Comparison of ENCODE assay signal across 11 cellular contexts in the genomic region with DNA sequence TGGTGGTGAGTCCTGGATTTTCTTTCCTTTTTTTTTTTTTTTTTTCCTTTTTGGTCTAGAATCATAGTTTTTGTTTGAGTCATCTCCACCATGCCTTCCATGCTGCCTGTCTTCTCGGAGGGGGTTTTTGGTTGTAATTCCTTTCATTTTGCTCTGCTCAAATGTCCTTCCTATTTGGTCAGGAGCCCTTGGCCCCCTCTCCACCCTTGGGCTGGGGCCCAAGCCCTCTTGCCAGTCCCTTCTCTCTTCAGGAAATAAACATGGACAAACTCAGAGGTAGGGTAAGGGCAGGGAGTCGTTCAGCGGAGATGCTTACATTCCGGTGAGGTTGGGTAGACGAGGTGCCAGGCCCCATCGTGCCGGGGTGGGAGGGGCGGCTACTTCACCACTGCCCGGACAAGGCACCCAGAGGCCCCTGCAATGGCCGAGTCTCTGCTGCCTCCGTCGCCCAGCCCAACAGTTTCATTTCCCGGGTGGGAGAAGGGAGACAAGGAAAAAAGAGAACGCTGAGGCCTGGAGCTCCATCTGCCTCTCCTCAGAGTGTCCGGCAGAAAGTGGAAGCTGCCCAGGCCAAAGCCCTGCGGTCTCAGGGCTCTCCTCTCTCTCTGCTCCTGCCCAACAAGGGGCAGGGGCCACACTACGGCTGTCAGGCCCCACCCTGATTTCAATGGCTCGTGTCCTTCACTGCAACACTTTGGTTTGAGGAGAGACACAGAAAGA. TPM values are rescaled to one million over a fixed set of nuclear protein-coding genes. Genes with fewer than 3 reads are reported as not detected.
DNase-seq lines count a peak whose midpoint lies in the region; ATAC-seq, FAIRE-seq and TF ChIP-seq lines count a peak whose summit lies in the region.
"Had no signal": no experiment of that assay in that cellular context is flagged by ENCODE, and none has a peak within 500 bp of the region (broad histone marks: within the 10 kb centered on the region; RNA-seq: fewer than 3 reads in every experiment).

No MANE protein-coding gene starts in this region.

- TF ChIP-seq RAD21 in GM12878 (IDR thresholded peaks at IDR 0.05; ENCODE audit: insufficient read depth, low read depth, low read length): no peak

- SMC1A ChIA-PET in GM12878 (lab: Charles Lee; ENCODE audit: uncharacterized antibody, unreplicated experiment): no interaction called here

- POLR2A ChIA-PET in GM12878 (lab: Charles Lee): no interaction called here

- H3K27ac ChIP-seq in GM12878 (ENCODE audit: control insufficient read depth, insufficient read depth) (no peak overlapping the region), muscle layer of duodenum (ENCODE audit: low read length) (peak overlapping the region; percentile 31)

- no peak for ATAC-seq in GM12878
- no peak for ATAC-seq in GM18909 (IDR thresholded peaks at IDR 0.05; ENCODE audit: poor library complexity, unreplicated experiment)

- H3K9me3 ChIP-seq in GM12878 (replicated peaks; ENCODE audit: control insufficient read depth, insufficient read depth, low read length) (no peaks in the 10 kb centered on the region), muscle layer of duodenum (ENCODE audit: control insufficient read depth in 1 of 2, low read length in 2 of 2) (no peaks in the 10 kb centered on the region), HAP-1 (no peaks in the 10 kb centered on the region)

- WGBS in GM12878 (ENCODE audit: insufficient coverage, insufficient replicate concordance, low lambda C conversion rate, missing lambda C conversion rate): 52% methylated on average over 17 of the region's 18 CpGs

- FAIRE-seq in GM12878 (lab: Jason Lieb, UNC): no peak

- H3K79me2 ChIP-seq in GM12878 (ENCODE audit: control insufficient read depth, insufficient read depth, low read length): no peaks in the 10 kb centered on the region

- no peak for TF ChIP-seq EP300 in GM12878 (IDR thresholded peaks at IDR 0.05; ENCODE audit: borderline replicate concordance in 1 of 2, control insufficient read depth in 1 of 2, low read depth in 2 of 2, low read length in 2 of 2)

- H3K4me3 ChIP-seq in AG09309 (ENCODE audit: control insufficient read depth, low read depth, low read length) (peak overlapping the region; percentile 30), GM12878 (no peak overlapping the region), muscle layer of duodenum (ENCODE audit: low read depth in 1 of 2, low read length in 2 of 2) (no peak overlapping the region), HAP-1 (no peak overlapping the region)

- no TSS peak for BruUV-seq in GM12878 (replicated peaks; lab: Mats Ljungman, UMichigan)

- H3K9ac ChIP-seq in GM12878 (ENCODE audit: control insufficient read depth, insufficient read depth, low read length): no peak overlapping the region

- H3K27me3 ChIP-seq in GM12878 (replicated peaks in 1 of 2; ENCODE audit: control insufficient read depth in 2 of 2, insufficient read depth in 2 of 2, low read length in 1 of 2) (no peaks in the 10 kb centered on the region), muscle layer of duodenum (ENCODE audit: low read depth, low read length) (no peaks in the 10 kb centered on the region), HAP-1 (ENCODE audit: low read depth) (no peaks in the 10 kb centered on the region)

- H3K36me3 ChIP-seq in GM12878 (ENCODE audit: control insufficient read depth in 2 of 2, insufficient read depth in 2 of 2, low read length in 1 of 2) (peaks cover 5 to 7% of the 10 kb centered on the region in 2 experiments; a peak in 3 of 4 replicates), muscle layer of duodenum (ENCODE audit: control insufficient read depth in 1 of 2, insufficient read depth in 2 of 2, low read length in 2 of 2) (peaks cover 0 to 4% of the 10 kb centered on the region in 2 donors), HAP-1 (replicated peaks) (no peaks in the 10 kb centered on the region)

- no peaks in the 10 kb centered on the region for H4K20me1 ChIP-seq in GM12878 (ENCODE audit: control insufficient read depth, insufficient read depth)

- in situ Hi-C loops in GM12878 (cut with MboI): no loop called here
- in situ Hi-C loops in HAP-1 (cut with MboI; ENCODE audit: low sequenced_read_pairs): no loop called here

- no peak overlapping the region for H2AFZ ChIP-seq in GM12878 (ENCODE audit: control insufficient read depth, low read depth, low read length)

- CTCF ChIA-PET in GM12878 (lab: Yijun Ruan, JAX): no interaction called here

- H3K4me2 ChIP-seq in GM12878 (ENCODE audit: control insufficient read depth, insufficient read depth): no peak overlapping the region

- TF ChIP-seq POLR2A in GM12878 (IDR thresholded peaks at IDR 0.05; ENCODE audit: low read depth, low read length): peak; percentile 40; the same call in 1 of the 2 replicates

- peaks cover 40% of the 10 kb centered on the region for H3K4me1 ChIP-seq in GM12878 (ENCODE audit: control insufficient read depth, insufficient read depth, low read length)
- H3K4me1 ChIP-seq in muscle layer of duodenum (ENCODE audit: control insufficient read depth in 1 of 2, insufficient read depth in 2 of 2, low read length in 2 of 2): peaks cover 0 to 11% of the 10 kb centered on the region in 2 donors
- no peaks in the 10 kb centered on the region for H3K4me1 ChIP-seq in HAP-1

- RAD21 ChIA-PET in GM12878 (lab: Charles Lee; ENCODE audit: unreplicated experiment): no interaction called here

- intact Hi-C loops in GM12878 (cut with micrococcal nuclease; ENCODE audit: unreplicated experiment): no loop called here

- no peak for TF ChIP-seq CTCF in AG09309 (IDR thresholded peaks at IDR 0.05; ENCODE audit: control insufficient read depth, insufficient read depth, low read depth, low read length, missing control alignments)
- no peak for TF ChIP-seq CTCF in GM12878 (IDR thresholded peaks at IDR 0.05 in 2 of 3, conservative IDR thresholded peaks at IDR 0.05 in 1 of 3; ENCODE audit: control insufficient read depth in 2 of 3, extremely low read depth in 1 of 3, insufficient read depth in 1 of 3, low read depth in 3 of 3, low read length in 3 of 3)

- DNase-seq in AG09309 (ENCODE audit: low read depth): no peak
- peak; percentile 40 for DNase-seq in HK-2 (ENCODE audit: unreplicated experiment)
- DNase-seq in GM12878 (ENCODE audit: low read depth, low spot score): no peak
- no peak for DNase-seq in HAP-1 (ENCODE audit: low spot score in 2 of 2)
- DNase-seq in activated effector memory CD4-positive, alpha-beta T cell treated with anti-CD3 and anti-CD28 coated beads, Interleukin-2, amount 50 U/mL, for 16 hours: no peak
- DNase-seq in HT-29 (ENCODE audit: low spot score): no peak
- DNase-seq: effector memory CD4-positive, alpha-beta T cell; NCI-H774 had no signal

RNA-seq across cellular contexts. Expression of a gene that starts 12.7 kb away (rescaled TPM):
- total RNA-seq in GM12878 (2013; cell fraction: nucleolus; rRNA removed): 27.4 and 34.0 TPM in 2 replicates
- 12.6 and 15.4 TPM in 2 replicates for total RNA-seq in GM12878 (2014; rRNA removed)
- 5.3 and 5.9 TPM in 2 replicates for total RNA-seq in GM12878 (2014; rRNA removed; fragmentation: Illumina TruSeq; extraction: Trizol)
- 17.6 and 18.9 TPM in 2 replicates for total RNA-seq in GM12878 (2021)
- 3.0 TPM for polyA plus RNA-seq in GM12878 (2011; ENCODE audit: low read depth)
- 2.1 and 7.9 TPM in 2 replicates for polyA plus RNA-seq in GM12878 (2011; rRNA removed)
- 14.1 and 19.8 TPM in 2 replicates for polyA plus RNA-seq in GM12878 (2011; cell fraction: cytosol; rRNA removed)
- polyA plus RNA-seq in GM12878 (2011; cell fraction: nucleus; rRNA removed): 19.9 and 22.1 TPM in 2 replicates
- 8.1 and 9.7 TPM in 2 replicates for polyA plus RNA-seq in GM12878 (2012)
- 1.2 and 5.4 TPM in 2 replicates for polyA plus RNA-seq in GM12878 (2014; fragmentation: Illumina TruSeq; extraction: Trizol)
- polyA plus RNA-seq in GM12878 (2014; fragmentation: Nextera tagmentation; extraction: Ambion mirVana): under 1 TPM; 0.32 to 0.55 TPM
- 14.9 and 17.7 TPM in 2 replicates for polyA plus RNA-seq in GM12878 (2014; rRNA removed)
- polyA plus RNA-seq in GM12878 (2016; fragmentation: Nextera tagmentation; extraction: Ambion mirVana): 10 to 100 TPM; 20.9 to 25.6 TPM
- polyA minus RNA-seq in GM12878 (2011; rRNA and poly(A)+ RNA removed): 14.7 and 27.5 TPM in 2 replicates
- polyA minus RNA-seq in GM12878 (2011; cell fraction: cytosol; rRNA and poly(A)+ RNA removed): 12.2 and 13.9 TPM in 2 replicates
- 7.3 and 12.0 TPM in 2 replicates for polyA minus RNA-seq in GM12878 (2011; cell fraction: nucleus; rRNA and poly(A)+ RNA removed)
- 44.5 and 48.5 TPM in 2 replicates for total RNA-seq in HT-29 (2014; rRNA removed; shearing (Covaris generic))

RNA-seq across cellular contexts. Expression of a gene that starts 18.6 kb away (rescaled TPM):
- 0.17 and 0.31 TPM in 2 replicates for total RNA-seq in GM12878 (2013; cell fraction: nucleolus; rRNA removed)
- total RNA-seq in GM12878 (2014; rRNA removed) (0.05 and 0.06 TPM in 2 replicates), GM12878 (2014; rRNA removed; fragmentation: Illumina TruSeq; extraction: Trizol) (not detected in 2 replicates), GM12878 (2021) (0.19 and 0.23 TPM in 2 replicates)
- not detected for polyA plus RNA-seq in GM12878 (2011; ENCODE audit: low read depth)
- polyA plus RNA-seq in GM12878 (2011; rRNA removed) (0.03 and 0.04 TPM in 2 replicates), GM12878 (2014; fragmentation: Illumina TruSeq; extraction: Trizol) (0.07 TPM in 1 of 2 replicates, not detected in the other), GM12878 (2014; fragmentation: Nextera tagmentation; extraction: Ambion mirVana) (under 1 TPM in 1 of 2 experiments, not detected in 1; 0.04 TPM), GM12878 (2014; rRNA removed) (0.15 and 0.23 TPM in 2 replicates), GM12878 (2016; fragmentation: Nextera tagmentation; extraction: Ambion mirVana) (under 1 TPM in 1 of 2 experiments, not detected in 1; 0.08 TPM)
- 0.04 and 0.07 TPM in 2 replicates for polyA plus RNA-seq in GM12878 (2011; cell fraction: cytosol; rRNA removed)
- 0.31 and 0.44 TPM in 2 replicates for polyA plus RNA-seq in GM12878 (2011; cell fraction: nucleus; rRNA removed)
- polyA plus RNA-seq in GM12878 (2012): 0.18 and 0.19 TPM in 2 replicates
- polyA minus RNA-seq in GM12878 (2011; rRNA and poly(A)+ RNA removed): not detected in 2 replicates
- polyA minus RNA-seq in GM12878 (2011; cell fraction: cytosol; rRNA and poly(A)+ RNA removed): not detected in 2 replicates
- polyA minus RNA-seq in GM12878 (2011; cell fraction: nucleus; rRNA and poly(A)+ RNA removed): 0.10 and 0.12 TPM in 2 replicates
- total RNA-seq in HT-29 (2014; rRNA removed; shearing (Covaris generic)): 0.21 TPM in 1 of 2 replicates, not detected in the other
- total RNA-seq: lung microvascular endothelial cell had no signal

RNA-seq across cellular contexts. Expression of a gene that starts 43.6 kb away (rescaled TPM):
- 58.4 and 67.0 TPM in 2 replicates for total RNA-seq in GM12878 (2013; cell fraction: nucleolus; rRNA removed)
- 14.1 and 15.1 TPM in 2 replicates for total RNA-seq in GM12878 (2014; rRNA removed)
- total RNA-seq in GM12878 (2014; rRNA removed; fragmentation: Illumina TruSeq; extraction: Trizol): 13.8 and 22.0 TPM in 2 replicates
- 46.2 and 48.3 TPM in 2 replicates for total RNA-seq in GM12878 (2021)
- 22.6 TPM for polyA plus RNA-seq in GM12878 (2011; ENCODE audit: low read depth)
- 28.9 and 37.6 TPM in 2 replicates for polyA plus RNA-seq in GM12878 (2011; rRNA removed)
- polyA plus RNA-seq in GM12878 (2011; cell fraction: cytosol; rRNA removed): 40.4 and 50.7 TPM in 2 replicates
- polyA plus RNA-seq in GM12878 (2011; cell fraction: nucleus; rRNA removed): 116 and 132 TPM in 2 replicates
- 45.6 and 50.4 TPM in 2 replicates for polyA plus RNA-seq in GM12878 (2012)
- polyA plus RNA-seq in GM12878 (2014; fragmentation: Illumina TruSeq; extraction: Trizol): 36.1 and 62.4 TPM in 2 replicates
- 1 to 10 TPM; 4.4 to 6.4 TPM for polyA plus RNA-seq in GM12878 (2014; fragmentation: Nextera tagmentation; extraction: Ambion mirVana)
- polyA plus RNA-seq in GM12878 (2014; rRNA removed): 39.0 and 42.2 TPM in 2 replicates
- 10 to 100 TPM; 38.3 to 47.7 TPM for polyA plus RNA-seq in GM12878 (2016; fragmentation: Nextera tagmentation; extraction: Ambion mirVana)
- 20.4 and 27.0 TPM in 2 replicates for polyA minus RNA-seq in GM12878 (2011; rRNA and poly(A)+ RNA removed)
- polyA minus RNA-seq in GM12878 (2011; cell fraction: cytosol; rRNA and poly(A)+ RNA removed): 20.2 and 22.9 TPM in 2 replicates
- polyA minus RNA-seq in GM12878 (2011; cell fraction: nucleus; rRNA and poly(A)+ RNA removed): 20.2 and 33.8 TPM in 2 replicates
- total RNA-seq in HT-29 (2014; rRNA removed; shearing (Covaris generic)): 0.03 and 0.44 TPM in 2 replicates

Comparison
In these comparisons a context has a peak if more than half of its experiments do, and no peak if none do; other contexts are left out.
1. RNA of a gene that starts 43.6 kb away (total RNA-seq): 13.8 to 67.0 TPM in GM12878; 0.03 to 0.44 TPM in HT-29; every median in the first group is over 10 times any median in the second.